1 cellular context compared by ENCODE assay signal in the genomic region with DNA sequence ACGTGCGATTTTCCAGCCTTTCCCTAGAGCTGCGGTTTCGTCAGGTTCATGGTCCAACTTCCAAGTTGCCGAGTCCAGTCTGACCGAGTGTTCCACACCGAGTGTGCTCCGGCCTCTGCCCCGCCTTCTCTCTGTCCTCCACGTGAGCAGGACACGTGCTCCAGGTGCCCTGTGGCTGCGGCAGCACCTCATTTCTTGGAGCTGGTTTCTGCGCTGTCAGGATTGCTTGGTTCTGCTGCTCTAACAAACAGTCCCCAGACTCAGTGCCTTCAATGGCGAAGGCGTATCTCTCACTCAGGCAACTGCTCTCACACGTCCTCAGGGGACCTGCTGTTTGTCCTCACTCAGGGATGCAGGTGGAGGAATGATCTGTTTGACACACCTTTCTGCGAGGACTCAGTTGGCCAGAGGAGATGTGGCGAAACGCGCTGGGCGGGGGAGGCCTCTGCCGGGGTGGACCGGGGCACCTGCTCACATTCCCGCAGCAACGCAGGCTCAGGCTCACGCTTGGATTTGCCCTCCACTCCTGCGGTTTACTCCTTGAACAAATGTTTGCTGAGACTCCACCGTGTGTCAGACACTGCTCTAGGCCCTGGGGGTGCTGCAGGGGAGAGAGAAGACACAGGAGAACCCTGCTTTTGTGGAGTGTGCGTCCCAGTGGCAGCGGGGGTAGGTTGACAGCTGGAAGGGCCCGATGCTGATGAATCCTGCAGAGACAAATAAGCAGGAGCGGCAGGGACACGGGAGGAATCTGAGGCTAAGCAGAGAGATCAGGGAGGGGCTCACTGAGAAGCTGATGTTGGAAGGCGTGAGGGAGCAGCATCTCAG.
TF ChIP-seq lines count a peak whose summit lies in the region.

No MANE protein-coding gene starts in this region.

TF ChIP-seq in HepG2, 621 proteins besides CTCF, POLR2A, EP300 and RAD21 (continued from another document and continues in another):
- TF ChIP-seq, protein P1, sequence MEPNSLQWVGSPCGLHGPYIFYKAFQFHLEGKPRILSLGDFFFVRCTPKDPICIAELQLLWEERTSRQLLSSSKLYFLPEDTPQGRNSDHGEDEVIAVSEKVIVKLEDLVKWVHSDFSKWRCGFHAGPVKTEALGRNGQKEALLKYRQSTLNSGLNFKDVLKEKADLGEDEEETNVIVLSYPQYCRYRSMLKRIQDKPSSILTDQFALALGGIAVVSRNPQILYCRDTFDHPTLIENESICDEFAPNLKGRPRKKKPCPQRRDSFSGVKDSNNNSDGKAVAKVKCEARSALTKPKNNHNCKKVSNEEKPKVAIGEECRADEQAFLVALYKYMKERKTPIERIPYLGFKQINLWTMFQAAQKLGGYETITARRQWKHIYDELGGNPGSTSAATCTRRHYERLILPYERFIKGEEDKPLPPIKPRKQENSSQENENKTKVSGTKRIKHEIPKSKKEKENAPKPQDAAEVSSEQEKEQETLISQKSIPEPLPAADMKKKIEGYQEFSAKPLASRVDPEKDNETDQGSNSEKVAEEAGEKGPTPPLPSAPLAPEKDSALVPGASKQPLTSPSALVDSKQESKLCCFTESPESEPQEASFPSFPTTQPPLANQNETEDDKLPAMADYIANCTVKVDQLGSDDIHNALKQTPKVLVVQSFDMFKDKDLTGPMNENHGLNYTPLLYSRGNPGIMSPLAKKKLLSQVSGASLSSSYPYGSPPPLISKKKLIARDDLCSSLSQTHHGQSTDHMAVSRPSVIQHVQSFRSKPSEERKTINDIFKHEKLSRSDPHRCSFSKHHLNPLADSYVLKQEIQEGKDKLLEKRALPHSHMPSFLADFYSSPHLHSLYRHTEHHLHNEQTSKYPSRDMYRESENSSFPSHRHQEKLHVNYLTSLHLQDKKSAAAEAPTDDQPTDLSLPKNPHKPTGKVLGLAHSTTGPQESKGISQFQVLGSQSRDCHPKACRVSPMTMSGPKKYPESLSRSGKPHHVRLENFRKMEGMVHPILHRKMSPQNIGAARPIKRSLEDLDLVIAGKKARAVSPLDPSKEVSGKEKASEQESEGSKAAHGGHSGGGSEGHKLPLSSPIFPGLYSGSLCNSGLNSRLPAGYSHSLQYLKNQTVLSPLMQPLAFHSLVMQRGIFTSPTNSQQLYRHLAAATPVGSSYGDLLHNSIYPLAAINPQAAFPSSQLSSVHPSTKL (CRISPR knock-in tag; IDR thresholded peaks at IDR 0.05) = peak; percentile 61
- peak; percentile 66; the same call in 1 of the 2 replicates for TF ChIP-seq ZNF446 (CRISPR knock-in tag; IDR thresholded peaks at IDR 0.05)
- TF ChIP-seq ARHGAP35 (CRISPR knock-in tag; IDR thresholded peaks at IDR 0.05; ENCODE audit: borderline replicate concordance) = peak; percentile 89; the same call in 1 of the 2 replicates
- TF ChIP-seq ZMYM3 (CRISPR knock-in tag; IDR thresholded peaks at IDR 0.05) = peak; percentile 81
- TF ChIP-seq ZNF274 (CRISPR knock-in tag; IDR thresholded peaks at IDR 0.05) = peak; percentile 83
- TF ChIP-seq ZNF761 (CRISPR knock-in tag; conservative IDR thresholded peaks at IDR 0.05) = peak; percentile 77; the same call in 1 of the 2 replicates
- peak; percentile 71 for TF ChIP-seq ESRRA (CRISPR knock-in tag; IDR thresholded peaks at IDR 0.05; ENCODE audit: low read depth)
- no peak for TF ChIP-seq ZNF282 (IDR thresholded peaks at IDR 0.05; ENCODE audit: partially characterized antibody)
- TF ChIP-seq, protein P2, sequence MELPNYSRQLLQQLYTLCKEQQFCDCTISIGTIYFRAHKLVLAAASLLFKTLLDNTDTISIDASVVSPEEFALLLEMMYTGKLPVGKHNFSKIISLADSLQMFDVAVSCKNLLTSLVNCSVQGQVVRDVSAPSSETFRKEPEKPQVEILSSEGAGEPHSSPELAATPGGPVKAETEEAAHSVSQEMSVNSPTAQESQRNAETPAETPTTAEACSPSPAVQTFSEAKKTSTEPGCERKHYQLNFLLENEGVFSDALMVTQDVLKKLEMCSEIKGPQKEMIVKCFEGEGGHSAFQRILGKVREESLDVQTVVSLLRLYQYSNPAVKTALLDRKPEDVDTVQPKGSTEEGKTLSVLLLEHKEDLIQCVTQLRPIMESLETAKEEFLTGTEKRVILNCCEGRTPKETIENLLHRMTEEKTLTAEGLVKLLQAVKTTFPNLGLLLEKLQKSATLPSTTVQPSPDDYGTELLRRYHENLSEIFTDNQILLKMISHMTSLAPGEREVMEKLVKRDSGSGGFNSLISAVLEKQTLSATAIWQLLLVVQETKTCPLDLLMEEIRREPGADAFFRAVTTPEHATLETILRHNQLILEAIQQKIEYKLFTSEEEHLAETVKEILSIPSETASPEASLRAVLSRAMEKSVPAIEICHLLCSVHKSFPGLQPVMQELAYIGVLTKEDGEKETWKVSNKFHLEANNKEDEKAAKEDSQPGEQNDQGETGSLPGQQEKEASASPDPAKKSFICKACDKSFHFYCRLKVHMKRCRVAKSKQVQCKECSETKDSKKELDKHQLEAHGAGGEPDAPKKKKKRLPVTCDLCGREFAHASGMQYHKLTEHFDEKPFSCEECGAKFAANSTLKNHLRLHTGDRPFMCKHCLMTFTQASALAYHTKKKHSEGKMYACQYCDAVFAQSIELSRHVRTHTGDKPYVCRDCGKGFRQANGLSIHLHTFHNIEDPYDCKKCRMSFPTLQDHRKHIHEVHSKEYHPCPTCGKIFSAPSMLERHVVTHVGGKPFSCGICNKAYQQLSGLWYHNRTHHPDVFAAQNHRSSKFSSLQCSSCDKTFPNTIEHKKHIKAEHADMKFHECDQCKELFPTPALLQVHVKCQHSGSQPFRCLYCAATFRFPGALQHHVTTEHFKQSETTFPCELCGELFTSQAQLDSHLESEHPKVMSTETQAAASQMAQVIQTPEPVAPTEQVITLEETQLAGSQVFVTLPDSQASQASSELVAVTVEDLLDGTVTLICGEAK (IDR thresholded peaks at IDR 0.05) = no peak
- TF ChIP-seq, protein P2 (CRISPR knock-in tag; IDR thresholded peaks at IDR 0.05) = peak; percentile 95
- TF ChIP-seq, protein P3, sequence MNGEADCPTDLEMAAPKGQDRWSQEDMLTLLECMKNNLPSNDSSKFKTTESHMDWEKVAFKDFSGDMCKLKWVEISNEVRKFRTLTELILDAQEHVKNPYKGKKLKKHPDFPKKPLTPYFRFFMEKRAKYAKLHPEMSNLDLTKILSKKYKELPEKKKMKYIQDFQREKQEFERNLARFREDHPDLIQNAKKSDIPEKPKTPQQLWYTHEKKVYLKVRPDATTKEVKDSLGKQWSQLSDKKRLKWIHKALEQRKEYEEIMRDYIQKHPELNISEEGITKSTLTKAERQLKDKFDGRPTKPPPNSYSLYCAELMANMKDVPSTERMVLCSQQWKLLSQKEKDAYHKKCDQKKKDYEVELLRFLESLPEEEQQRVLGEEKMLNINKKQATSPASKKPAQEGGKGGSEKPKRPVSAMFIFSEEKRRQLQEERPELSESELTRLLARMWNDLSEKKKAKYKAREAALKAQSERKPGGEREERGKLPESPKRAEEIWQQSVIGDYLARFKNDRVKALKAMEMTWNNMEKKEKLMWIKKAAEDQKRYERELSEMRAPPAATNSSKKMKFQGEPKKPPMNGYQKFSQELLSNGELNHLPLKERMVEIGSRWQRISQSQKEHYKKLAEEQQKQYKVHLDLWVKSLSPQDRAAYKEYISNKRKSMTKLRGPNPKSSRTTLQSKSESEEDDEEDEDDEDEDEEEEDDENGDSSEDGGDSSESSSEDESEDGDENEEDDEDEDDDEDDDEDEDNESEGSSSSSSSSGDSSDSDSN (CRISPR knock-in tag; IDR thresholded peaks at IDR 0.05) = peak; percentile 61
- peak; percentile 71 for TF ChIP-seq HNF4A (CRISPR knock-in tag; IDR thresholded peaks at IDR 0.05)
- TF ChIP-seq MED1 (CRISPR knock-in tag; IDR thresholded peaks at IDR 0.05) = peak; percentile 77
- peak; percentile 24; the same call in 1 of the 3 replicates for TF ChIP-seq MXI1 (IDR thresholded peaks at IDR 0.05; ENCODE audit: borderline replicate concordance, low read depth, low read length)
- TF ChIP-seq SNAPC2 (CRISPR knock-in tag; IDR thresholded peaks at IDR 0.05) = peak; percentile 98
- peak; percentile 81 for TF ChIP-seq IKZF4 (CRISPR knock-in tag; IDR thresholded peaks at IDR 0.05; ENCODE audit: borderline replicate concordance, low read depth, not compliant biosample characterization)
- TF ChIP-seq, protein P4, sequence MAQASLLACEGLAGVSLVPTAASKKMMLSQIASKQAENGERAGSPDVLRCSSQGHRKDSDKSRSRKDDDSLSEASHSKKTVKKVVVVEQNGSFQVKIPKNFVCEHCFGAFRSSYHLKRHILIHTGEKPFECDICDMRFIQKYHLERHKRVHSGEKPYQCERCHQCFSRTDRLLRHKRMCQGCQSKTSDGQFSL (CRISPR knock-in tag; IDR thresholded peaks at IDR 0.05) = no peak
- TF ChIP-seq, protein P5, sequence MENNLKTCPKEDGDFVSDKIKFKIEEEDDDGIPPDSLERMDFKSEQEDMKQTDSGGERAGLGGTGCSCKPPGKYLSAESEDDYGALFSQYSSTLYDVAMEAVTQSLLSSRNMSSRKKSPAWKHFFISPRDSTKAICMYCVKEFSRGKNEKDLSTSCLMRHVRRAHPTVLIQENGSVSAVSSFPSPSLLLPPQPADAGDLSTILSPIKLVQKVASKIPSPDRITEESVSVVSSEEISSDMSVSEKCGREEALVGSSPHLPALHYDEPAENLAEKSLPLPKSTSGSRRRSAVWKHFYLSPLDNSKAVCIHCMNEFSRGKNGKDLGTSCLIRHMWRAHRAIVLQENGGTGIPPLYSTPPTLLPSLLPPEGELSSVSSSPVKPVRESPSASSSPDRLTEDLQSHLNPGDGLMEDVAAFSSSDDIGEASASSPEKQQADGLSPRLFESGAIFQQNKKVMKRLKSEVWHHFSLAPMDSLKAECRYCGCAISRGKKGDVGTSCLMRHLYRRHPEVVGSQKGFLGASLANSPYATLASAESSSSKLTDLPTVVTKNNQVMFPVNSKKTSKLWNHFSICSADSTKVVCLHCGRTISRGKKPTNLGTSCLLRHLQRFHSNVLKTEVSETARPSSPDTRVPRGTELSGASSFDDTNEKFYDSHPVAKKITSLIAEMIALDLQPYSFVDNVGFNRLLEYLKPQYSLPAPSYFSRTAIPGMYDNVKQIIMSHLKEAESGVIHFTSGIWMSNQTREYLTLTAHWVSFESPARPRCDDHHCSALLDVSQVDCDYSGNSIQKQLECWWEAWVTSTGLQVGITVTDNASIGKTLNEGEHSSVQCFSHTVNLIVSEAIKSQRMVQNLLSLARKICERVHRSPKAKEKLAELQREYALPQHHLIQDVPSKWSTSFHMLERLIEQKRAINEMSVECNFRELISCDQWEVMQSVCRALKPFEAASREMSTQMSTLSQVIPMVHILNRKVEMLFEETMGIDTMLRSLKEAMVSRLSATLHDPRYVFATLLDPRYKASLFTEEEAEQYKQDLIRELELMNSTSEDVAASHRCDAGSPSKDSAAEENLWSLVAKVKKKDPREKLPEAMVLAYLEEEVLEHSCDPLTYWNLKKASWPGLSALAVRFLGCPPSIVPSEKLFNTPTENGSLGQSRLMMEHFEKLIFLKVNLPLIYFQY (CRISPR knock-in tag; IDR thresholded peaks at IDR 0.05; ENCODE audit: borderline replicate concordance) = peak; percentile 62; the same call in 1 of the 2 replicates
- TF ChIP-seq NRL (CRISPR knock-in tag; IDR thresholded peaks at IDR 0.05; ENCODE audit: borderline replicate concordance) = peak; percentile 96
- TF ChIP-seq ZBTB42 (CRISPR knock-in tag; IDR thresholded peaks at IDR 0.05) = peak; percentile 52; the same call in 1 of the 2 replicates
- 0 out of 2 replicates have a peak, but pooled peaks have one; percentile 42 for TF ChIP-seq TSC22D2 (CRISPR knock-in tag; IDR thresholded peaks at IDR 0.05; ENCODE audit: borderline replicate concordance)
- TF ChIP-seq TBX2 (CRISPR knock-in tag; IDR thresholded peaks at IDR 0.05; ENCODE audit: borderline replicate concordance) = peak; percentile 75
- TF ChIP-seq FLYWCH1 (CRISPR knock-in tag; IDR thresholded peaks at IDR 0.05) = peak; percentile 93; the same call in 1 of the 2 replicates
- TF ChIP-seq REXO4 (CRISPR knock-in tag; IDR thresholded peaks at IDR 0.05; ENCODE audit: borderline replicate concordance) = 0 out of 2 replicates have a peak, but pooled peaks have one; percentile 93
- peak; percentile 65; the same call in 1 of the 2 replicates for TF ChIP-seq ZNF225 (CRISPR knock-in tag; IDR thresholded peaks at IDR 0.05)
- peak; percentile 87 for TF ChIP-seq HOXA3 (CRISPR knock-in tag; IDR thresholded peaks at IDR 0.05)
- TF ChIP-seq ZFP1 (CRISPR knock-in tag; IDR thresholded peaks at IDR 0.05) = peak; percentile 46; the same call in 1 of the 2 replicates
- peak; percentile 65; the same call in 1 of the 2 replicates for TF ChIP-seq KMT2B (CRISPR knock-in tag; IDR thresholded peaks at IDR 0.05)
- TF ChIP-seq, protein P6, sequence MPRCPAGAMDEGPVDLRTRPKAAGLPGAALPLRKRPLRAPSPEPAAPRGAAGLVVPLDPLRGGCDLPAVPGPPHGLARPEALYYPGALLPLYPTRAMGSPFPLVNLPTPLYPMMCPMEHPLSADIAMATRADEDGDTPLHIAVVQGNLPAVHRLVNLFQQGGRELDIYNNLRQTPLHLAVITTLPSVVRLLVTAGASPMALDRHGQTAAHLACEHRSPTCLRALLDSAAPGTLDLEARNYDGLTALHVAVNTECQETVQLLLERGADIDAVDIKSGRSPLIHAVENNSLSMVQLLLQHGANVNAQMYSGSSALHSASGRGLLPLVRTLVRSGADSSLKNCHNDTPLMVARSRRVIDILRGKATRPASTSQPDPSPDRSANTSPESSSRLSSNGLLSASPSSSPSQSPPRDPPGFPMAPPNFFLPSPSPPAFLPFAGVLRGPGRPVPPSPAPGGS (CRISPR knock-in tag; IDR thresholded peaks at IDR 0.05) = peak; percentile 60; the same call in 1 of the 2 replicates
- TF ChIP-seq, protein P7, sequence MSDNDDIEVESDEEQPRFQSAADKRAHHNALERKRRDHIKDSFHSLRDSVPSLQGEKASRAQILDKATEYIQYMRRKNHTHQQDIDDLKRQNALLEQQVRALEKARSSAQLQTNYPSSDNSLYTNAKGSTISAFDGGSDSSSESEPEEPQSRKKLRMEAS (IDR thresholded peaks at IDR 0.05) = peak; percentile 99
- peak; percentile 84 for TF ChIP-seq REPIN1 (CRISPR knock-in tag; IDR thresholded peaks at IDR 0.05; ENCODE audit: borderline replicate concordance, low read depth)
- TF ChIP-seq NFKBIZ (CRISPR knock-in tag; IDR thresholded peaks at IDR 0.05) = 0 out of 2 replicates have a peak, but pooled peaks have one; percentile 77
